Comparison of ENCODE assay signal across 9 cellular contexts in genomic region chr20:1119524-1119923, GRCh38. TPM values are rescaled to one million over a fixed set of nuclear protein-coding genes. Genes with fewer than 3 reads are reported as not detected.
A peak's percentile ranks its signal among the peaks of the same experiment; 100 is the strongest.
DNase-seq lines count a peak whose midpoint lies in the region; ATAC-seq, FAIRE-seq and TF ChIP-seq lines count a peak whose summit lies in the region.
"Had no signal": no experiment of that assay in that cellular context is flagged by ENCODE, and none has a peak within 500 bp of the region (broad histone marks: within the 10 kb centered on the region; RNA-seq: fewer than 3 reads in every experiment).

No MANE protein-coding gene starts in this region.

- peaks cover 14 to 19% of the 10 kb centered on the region in 2 experiments for H3K4me1 ChIP-seq in HCT116 (ENCODE audit: control insufficient read depth in 1 of 2, insufficient read depth in 2 of 2, low read length in 2 of 2)
- H3K4me1 ChIP-seq in spleen = peaks cover 40 to 68% (median 63%) of the 10 kb centered on the region in 6 donors

- H3K4me1 Mint-ChIP-seq in activated CD8-positive, alpha-beta T cell treated with anti-CD3 and anti-CD28 coated beads for 36 hours (ENCODE audit: low read depth) = peaks cover 58% of the 10 kb centered on the region

- no peaks in the 10 kb centered on the region for H3K9me2 ChIP-seq in HCT116 (ENCODE audit: insufficient read depth)

- no peak for FAIRE-seq in frontal cortex (lab: Jason Lieb, UNC)

- peaks cover 40% of the 10 kb centered on the region for H3K36me3 Mint-ChIP-seq in activated CD8-positive, alpha-beta T cell treated with anti-CD3 and anti-CD28 coated beads for 36 hours (ENCODE audit: low read depth)

- DNase-seq in HCT116 (ENCODE audit: low read depth, low spot score) = no peak
- no peak for DNase-seq in activated CD8-positive, alpha-beta T cell treated with anti-CD3 and anti-CD28 coated beads for 36 hours
- no peak for DNase-seq in spleen
- DNase-seq in NCI-H1436 (lab: John Stamatoyannopoulos, UW) = no peak
- no peak for DNase-seq in NCI-H524 (lab: John Stamatoyannopoulos, UW)
- no peak for DNase-seq in GDM1 (lab: John Stamatoyannopoulos, UW)
- DNase-seq in frontal cortex (ENCODE audit: low spot score in 2 of 2) = no peak
- DNase-seq: T1000 had no signal

- no peak for ATAC-seq in HCT116
- ATAC-seq in activated CD8-positive, alpha-beta T cell treated with anti-CD3 and anti-CD28 coated beads for 36 hours = no peak

- BruUV-seq in HCT116 (replicated peaks; lab: Mats Ljungman, UMichigan) = no TSS peak

- H3K9me3 ChIP-seq in HCT116 (ENCODE audit: control insufficient read depth in 1 of 2, insufficient read depth in 1 of 2, low read depth in 1 of 2, low read length in 2 of 2) = no peaks in the 10 kb centered on the region
- H3K9me3 ChIP-seq in spleen = no peaks in the 10 kb centered on the region

- no peak overlapping the region; the same call in 1 of the 2 replicates for H3K27ac ChIP-seq in HCT116 (ENCODE audit: low read depth, low read length)
- H3K27ac ChIP-seq in spleen = peak overlapping the region in 6 of 8 donors; percentile 84 to 91 (median 89)

- TF ChIP-seq POLR2A in HCT116 (IDR thresholded peaks at IDR 0.05; ENCODE audit: borderline replicate concordance, extremely low read depth, insufficient read depth, insufficient read length) (no peak), spleen (IDR thresholded peaks at IDR 0.05) (no peak)

- H3K36me3 ChIP-seq in HCT116 (ENCODE audit: control insufficient read depth in 1 of 2, insufficient read depth in 2 of 2, low read length in 2 of 2) = peaks cover 0 to 13% of the 10 kb centered on the region in 2 experiments; a peak in 2 of 4 replicates
- H3K36me3 ChIP-seq in spleen = peaks cover 0 to 37% (median 3%) of the 10 kb centered on the region in 6 donors

- RAD21 ChIA-PET in HCT116 (lab: Charles Lee; ENCODE audit: low non-redundant PET in 1 of 2, low total read pairs in 2 of 2, uncharacterized antibody in 2 of 2, unreplicated experiment in 2 of 2) = no interaction called here

- H3K4me3 ChIP-seq in HCT116 (replicated peaks in 1 of 2; ENCODE audit: low read depth in 1 of 2, low read length in 2 of 2) (peak overlapping the region; percentile 97 to 98), iPS-11a (ENCODE audit: low read depth, low read length) (peak overlapping the region; percentile 100), spleen (peak overlapping the region; percentile 86 to 99 (median 96))

- H2AFZ ChIP-seq in HCT116 (ENCODE audit: low read depth, low read length, poor library complexity, severe bottlenecking) = no peak overlapping the region

- H4K20me1 ChIP-seq in HCT116 (ENCODE audit: insufficient read depth) = no peaks in the 10 kb centered on the region; the same call in 1 of the 2 replicates

- H3K79me2 ChIP-seq in HCT116 (ENCODE audit: insufficient read depth, low read length) = peaks cover 62% of the 10 kb centered on the region

- H3K27ac Mint-ChIP-seq in activated CD8-positive, alpha-beta T cell treated with anti-CD3 and anti-CD28 coated beads for 36 hours = peak overlapping the region; percentile 82

- H3K4me3 Mint-ChIP-seq in activated CD8-positive, alpha-beta T cell treated with anti-CD3 and anti-CD28 coated beads for 36 hours = peak overlapping the region; percentile 83

- no peak for TF ChIP-seq RAD21 in HCT116 (IDR thresholded peaks at IDR 0.05; ENCODE audit: low read depth)

- CTCF ChIA-PET in HCT116 (lab: Charles Lee) = no interaction called here
- CTCF ChIA-PET in activated CD8-positive, alpha-beta T cell treated with anti-CD3 and anti-CD28 coated beads for 36 hours (lab: Charles Lee) = interaction anchor here (1.0 to 4.1 kb wide), 2 partner anchors 11 to 29 kb away, joined by 4 to 22 read pairs; no protein-coding TSS in a partner anchor

- intact Hi-C loops in HCT116 (cut with micrococcal nuclease) (loop anchor here (2.0 to 10.0 kb wide), 2 partner anchors 95 to 347 kb away; partner anchors contain the start of gene NSFL1C), spleen (cut with DNase I; ENCODE audit: low total_unique reads) (no loop called here)
- intact Hi-C loops in activated CD8-positive, alpha-beta T cell treated with anti-CD3 and anti-CD28 coated beads for 36 hours (cut with micrococcal nuclease) = loop anchor here (10.0 kb wide), 2 partner anchors 95 to 345 kb away; partner anchors contain the start of gene NSFL1C

- POLR2A ChIA-PET in HCT116 (lab: Charles Lee) = no interaction called here
- POLR2A ChIA-PET in activated CD8-positive, alpha-beta T cell treated with anti-CD3 and anti-CD28 coated beads for 36 hours (lab: Charles Lee) = interaction anchor here (1.1 kb wide), 1 partner anchor 74 kb away, joined by 3 read pairs; no protein-coding TSS in a partner anchor

- 17 to 54% (median 34%) methylated on average over 3 of the region's 3 CpGs for WGBS in spleen, 5 donors

- H3K4me2 ChIP-seq in HCT116 (ENCODE audit: low read length) = peak overlapping the region; percentile 100

- H3K27me3 ChIP-seq in HCT116 (ENCODE audit: insufficient read depth, low read length) (no peaks in the 10 kb centered on the region), spleen (replicated peaks in 1 of 7) (no peaks in the 10 kb centered on the region)

- no peaks in the 10 kb centered on the region for H3K27me3 Mint-ChIP-seq in activated CD8-positive, alpha-beta T cell treated with anti-CD3 and anti-CD28 coated beads for 36 hours

- no peaks in the 10 kb centered on the region for H3K9me3 Mint-ChIP-seq in activated CD8-positive, alpha-beta T cell treated with anti-CD3 and anti-CD28 coated beads for 36 hours

- H3K9ac ChIP-seq in HCT116 (ENCODE audit: low read length) = peak overlapping the region; percentile 96

- TF ChIP-seq CTCF in HCT116 (IDR thresholded peaks at IDR 0.05 in 2 of 3, conservative IDR thresholded peaks at IDR 0.05 in 1 of 3; ENCODE audit: borderline replicate concordance in 1 of 3, insufficient read depth in 1 of 3, low read depth in 2 of 3, low read length in 2 of 3) (no peak), spleen (IDR thresholded peaks at IDR 0.05 in 8 of 11, conservative IDR thresholded peaks at IDR 0.05 in 3 of 11) (no peak)
- no peak for TF ChIP-seq CTCF in activated CD8-positive, alpha-beta T cell treated with anti-CD3 and anti-CD28 coated beads for 36 hours (IDR thresholded peaks at IDR 0.05)

TF ChIP-seq in HCT116, 20 proteins besides CTCF, POLR2A, EP300 and RAD21 (continues in another document):
- no peak for TF ChIP-seq ATF3 (IDR thresholded peaks at IDR 0.05)
- TF ChIP-seq ZFX (IDR thresholded peaks at IDR 0.05) = no peak
- no peak for TF ChIP-seq ZBTB33 (IDR thresholded peaks at IDR 0.05; ENCODE audit: extremely low read depth, insufficient replicate concordance, low read length)
- no peak for TF ChIP-seq SP1 (IDR thresholded peaks at IDR 0.05; ENCODE audit: low read depth)
- TF ChIP-seq SIN3A (IDR thresholded peaks at IDR 0.05; ENCODE audit: low read depth) = no peak
- TF ChIP-seq, protein P1, sequence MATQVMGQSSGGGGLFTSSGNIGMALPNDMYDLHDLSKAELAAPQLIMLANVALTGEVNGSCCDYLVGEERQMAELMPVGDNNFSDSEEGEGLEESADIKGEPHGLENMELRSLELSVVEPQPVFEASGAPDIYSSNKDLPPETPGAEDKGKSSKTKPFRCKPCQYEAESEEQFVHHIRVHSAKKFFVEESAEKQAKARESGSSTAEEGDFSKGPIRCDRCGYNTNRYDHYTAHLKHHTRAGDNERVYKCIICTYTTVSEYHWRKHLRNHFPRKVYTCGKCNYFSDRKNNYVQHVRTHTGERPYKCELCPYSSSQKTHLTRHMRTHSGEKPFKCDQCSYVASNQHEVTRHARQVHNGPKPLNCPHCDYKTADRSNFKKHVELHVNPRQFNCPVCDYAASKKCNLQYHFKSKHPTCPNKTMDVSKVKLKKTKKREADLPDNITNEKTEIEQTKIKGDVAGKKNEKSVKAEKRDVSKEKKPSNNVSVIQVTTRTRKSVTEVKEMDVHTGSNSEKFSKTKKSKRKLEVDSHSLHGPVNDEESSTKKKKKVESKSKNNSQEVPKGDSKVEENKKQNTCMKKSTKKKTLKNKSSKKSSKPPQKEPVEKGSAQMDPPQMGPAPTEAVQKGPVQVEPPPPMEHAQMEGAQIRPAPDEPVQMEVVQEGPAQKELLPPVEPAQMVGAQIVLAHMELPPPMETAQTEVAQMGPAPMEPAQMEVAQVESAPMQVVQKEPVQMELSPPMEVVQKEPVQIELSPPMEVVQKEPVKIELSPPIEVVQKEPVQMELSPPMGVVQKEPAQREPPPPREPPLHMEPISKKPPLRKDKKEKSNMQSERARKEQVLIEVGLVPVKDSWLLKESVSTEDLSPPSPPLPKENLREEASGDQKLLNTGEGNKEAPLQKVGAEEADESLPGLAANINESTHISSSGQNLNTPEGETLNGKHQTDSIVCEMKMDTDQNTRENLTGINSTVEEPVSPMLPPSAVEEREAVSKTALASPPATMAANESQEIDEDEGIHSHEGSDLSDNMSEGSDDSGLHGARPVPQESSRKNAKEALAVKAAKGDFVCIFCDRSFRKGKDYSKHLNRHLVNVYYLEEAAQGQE (IDR thresholded peaks at IDR 0.05; ENCODE audit: low read depth) = no peak
- TF ChIP-seq YY1 (IDR thresholded peaks at IDR 0.05; ENCODE audit: extremely low read depth, insufficient replicate concordance, low read depth, low read length) = no peak
- no peak for TF ChIP-seq SRF (IDR thresholded peaks at IDR 0.05; ENCODE audit: low read depth)

RNA-seq across cellular contexts. Expression of gene PSMF1, which starts 1.1 kb away (rescaled TPM):
- total RNA-seq in HCT116 (2021; ENCODE audit: unreplicated experiment) (153 TPM), spleen (100 to 1,000 TPM; 110 to 169 (median 134) TPM), frontal cortex (24.5 TPM)
- polyA plus RNA-seq in HCT116 (2012) = 133 and 144 TPM in 2 replicates
- total RNA-seq in activated CD8-positive, alpha-beta T cell treated with anti-CD3 and anti-CD28 coated beads for 36 hours = 100 to 1,000 TPM; 150 to 154 TPM
- 10 to 100 TPM; 25.7 to 49.2 (median 38.7) TPM for polyA plus RNA-seq in spleen
